In genomic region chr16:71039368-71040111, GRCh38 we compare ENCODE assay signal across 5 cellular contexts.
A peak's percentile ranks its signal among the peaks of the same experiment; 100 is the strongest.
DNase-seq lines count a peak whose midpoint lies in the region; ATAC-seq and TF ChIP-seq lines count a peak whose summit lies in the region.
"Not testable (repeated sequence)": the region's sequence is repeated elsewhere in the genome, so short reads cannot be mapped to it uniquely, and the experiment has no call there.

No MANE protein-coding gene starts in this region.

- not testable (repeated sequence) for H3K4me1 ChIP-seq in esophagus muscularis mucosa; left ventricle myocardium inferior; right cardiac atrium (ENCODE audit: control insufficient read depth, insufficient read depth, low read length)

- DNase-seq in esophagus muscularis mucosa (ENCODE audit: extremely low spot score) (peak; percentile 29), left ventricle myocardium inferior (peak; percentile 19), right cardiac atrium (peak; percentile 14 to 58 (median 42))
- DNase-seq in Right ventricle myocardium superior; stimulated activated effector memory CD8-positive, alpha-beta T cell treated with anti-CD3 and anti-CD28 coated beads, Interleukin-12 subunit alpha, Interleukin-12 subunit beta, amount 100 ng/mL, for 72 hours (ENCODE audit: low spot score in 2 of 2): not testable (repeated sequence)

- intact Hi-C loops in esophagus muscularis mucosa (cut with DNase I); Right ventricle myocardium superior (cut with DNase I); left ventricle myocardium inferior (cut with micrococcal nuclease); right cardiac atrium (cut with DNase I): not testable (repeated sequence)

- not testable (repeated sequence) for H3K27me3 ChIP-seq in esophagus muscularis mucosa; left ventricle myocardium inferior (ENCODE audit: low read depth); right cardiac atrium (ENCODE audit: control insufficient read depth, insufficient read depth)

- H3K36me3 ChIP-seq in esophagus muscularis mucosa, left ventricle myocardium inferior: not testable (repeated sequence)

- H3K4me3 ChIP-seq in esophagus muscularis mucosa; left ventricle myocardium inferior; right cardiac atrium (ENCODE audit: low read length): not testable (repeated sequence)

- TF ChIP-seq POLR2A in esophagus muscularis mucosa (IDR thresholded peaks at IDR 0.05; ENCODE audit: low read depth): not testable (repeated sequence)

- not testable (repeated sequence) for TF ChIP-seq CTCF in esophagus muscularis mucosa (IDR thresholded peaks at IDR 0.05); left ventricle myocardium inferior (IDR thresholded peaks at IDR 0.05; ENCODE audit: borderline replicate concordance)

- H3K9me3 ChIP-seq in esophagus muscularis mucosa; left ventricle myocardium inferior (replicated peaks); right cardiac atrium (ENCODE audit: control insufficient read depth, low read length): not testable (repeated sequence)

- not testable (repeated sequence) for H3K4me1 Mint-ChIP-seq in stimulated activated effector memory CD8-positive, alpha-beta T cell treated with anti-CD3 and anti-CD28 coated beads, Interleukin-12 subunit alpha, Interleukin-12 subunit beta, amount 100 ng/mL, for 72 hours

- H3K27ac Mint-ChIP-seq in stimulated activated effector memory CD8-positive, alpha-beta T cell treated with anti-CD3 and anti-CD28 coated beads, Interleukin-12 subunit alpha, Interleukin-12 subunit beta, amount 100 ng/mL, for 72 hours: not testable (repeated sequence)

- TF ChIP-seq EP300 in esophagus muscularis mucosa (IDR thresholded peaks at IDR 0.05): not testable (repeated sequence)

- not testable (repeated sequence) for H3K27ac ChIP-seq in esophagus muscularis mucosa (replicated peaks in 1 of 4); left ventricle myocardium inferior (replicated peaks); right cardiac atrium (ENCODE audit: low read length)

- WGBS in esophagus muscularis mucosa: 85% methylated on average over 7 of the region's 11 CpGs
- 80% methylated on average over 11 of the region's 11 CpGs for WGBS in right cardiac atrium

- ATAC-seq in Right ventricle myocardium superior (ENCODE audit: poor library complexity) (peak; percentile 77), right cardiac atrium (peak; percentile 57 to 62)
- ATAC-seq in stimulated activated effector memory CD8-positive, alpha-beta T cell treated with anti-CD3 and anti-CD28 coated beads, Interleukin-12 subunit alpha, Interleukin-12 subunit beta, amount 100 ng/mL, for 72 hours: peak; percentile 16

- not testable (repeated sequence) for H3K9me3 Mint-ChIP-seq in stimulated activated effector memory CD8-positive, alpha-beta T cell treated with anti-CD3 and anti-CD28 coated beads, Interleukin-12 subunit alpha, Interleukin-12 subunit beta, amount 100 ng/mL, for 72 hours

- not testable (repeated sequence) for H3K36me3 Mint-ChIP-seq in stimulated activated effector memory CD8-positive, alpha-beta T cell treated with anti-CD3 and anti-CD28 coated beads, Interleukin-12 subunit alpha, Interleukin-12 subunit beta, amount 100 ng/mL, for 72 hours

- H3K4me3 Mint-ChIP-seq in stimulated activated effector memory CD8-positive, alpha-beta T cell treated with anti-CD3 and anti-CD28 coated beads, Interleukin-12 subunit alpha, Interleukin-12 subunit beta, amount 100 ng/mL, for 72 hours: not testable (repeated sequence)

Comparison
In these comparisons a context has a peak if more than half of its experiments do, and no peak if none do; other contexts are left out.
1. ATAC-seq: peak in every context shown above with its lines; median percentile 77 in Right ventricle myocardium superior; 60 in right cardiac atrium; 16 in stimulated activated effector memory CD8-positive, alpha-beta T cell treated with anti-CD3 and anti-CD28 coated beads, Interleukin-12 subunit alpha, Interleukin-12 subunit beta, amount 100 ng/mL, for 72 hours.